ENCODE assay signal across 7 cellular contexts in genomic region chr5:159010611-159011497, GRCh38.
DNase-seq lines count a peak whose midpoint lies in the region; ATAC-seq and TF ChIP-seq lines count a peak whose summit lies in the region.

No MANE protein-coding gene starts in this region.

- peak overlapping the region; percentile 91 for H3K27ac Mint-ChIP-seq in activated B cell treated with CpG ODN at 0.5 μM for 24 hours
- H3K27ac Mint-ChIP-seq in naive thymus-derived CD8-positive, alpha-beta T cell = peak overlapping the region in 4 of 10 donors; percentile 41 to 72 (median 62)
- H3K27ac Mint-ChIP-seq in HFFc6 = no peak overlapping the region

- H3K4me1 Mint-ChIP-seq in activated B cell treated with CpG ODN at 0.5 μM for 24 hours (peaks cover 91% of the 10 kb centered on the region), HFFc6 (ENCODE audit: low read depth) (no peaks in the 10 kb centered on the region)
- H3K4me1 Mint-ChIP-seq in naive thymus-derived CD8-positive, alpha-beta T cell = peaks cover 3 to 33% (median 10%) of the 10 kb centered on the region in 4 donors

- POLR2A ChIA-PET in activated B cell treated with CpG ODN at 0.5 μM for 24 hours (lab: Charles Lee) = interaction anchor here (0.6 to 2.4 kb wide), 22 partner anchors 14 to 316 kb away, joined by 3 to 14 read pairs (median 5); no protein-coding TSS in a partner anchor
- POLR2A ChIA-PET in naive thymus-derived CD8-positive, alpha-beta T cell (lab: Charles Lee) = no interaction called here

- H3K36me3 Mint-ChIP-seq in activated B cell treated with CpG ODN at 0.5 μM for 24 hours (ENCODE audit: low read depth) (peaks cover 44% of the 10 kb centered on the region), HFFc6 (ENCODE audit: low read depth) (no peaks in the 10 kb centered on the region)
- no peaks in the 10 kb centered on the region for H3K36me3 Mint-ChIP-seq in naive thymus-derived CD8-positive, alpha-beta T cell

- DNase-seq in activated B cell treated with CpG ODN at 0.5 μM for 24 hours (no peak), hepatic stellate cell (ENCODE audit: low spot score) (no peak), HFFc6 (no peak), hypothalamus (lab: John Stamatoyannopoulos, UW) (no peak)
- no peak for DNase-seq in naive thymus-derived CD8-positive, alpha-beta T cell

- H3K9me3 Mint-ChIP-seq in activated B cell treated with CpG ODN at 0.5 μM for 24 hours (peaks cover 2% of the 10 kb centered on the region), HFFc6 (peaks cover 19% of the 10 kb centered on the region)
- peaks cover 0 to 2% (median 0%) of the 10 kb centered on the region in 9 donors for H3K9me3 Mint-ChIP-seq in naive thymus-derived CD8-positive, alpha-beta T cell

- CTCF ChIA-PET in activated B cell treated with CpG ODN at 0.5 μM for 24 hours (lab: Charles Lee) = interaction anchor here (0.5 to 1.6 kb wide), 4 partner anchors 47 to 104 kb away, joined by 3 to 4 read pairs (median 3); no protein-coding TSS in a partner anchor

- TF ChIP-seq CTCF in activated B cell treated with CpG ODN at 0.5 μM for 24 hours (IDR thresholded peaks at IDR 0.05) = no peak
- no peak for TF ChIP-seq CTCF in HFFc6 (IDR thresholded peaks at IDR 0.05)

- ATAC-seq in GM19035 (IDR thresholded peaks at IDR 0.05; ENCODE audit: unreplicated experiment) = peak; percentile 91
- ATAC-seq in HG02870 (IDR thresholded peaks at IDR 0.05; ENCODE audit: unreplicated experiment) = peak; percentile 86
- peak; percentile 82 for ATAC-seq in activated B cell treated with CpG ODN at 0.5 μM for 24 hours (ENCODE audit: low read depth)
- ATAC-seq in naive thymus-derived CD8-positive, alpha-beta T cell = no peak

- peak overlapping the region; percentile 78 for H3K4me3 Mint-ChIP-seq in activated B cell treated with CpG ODN at 0.5 μM for 24 hours
- H3K4me3 Mint-ChIP-seq in naive thymus-derived CD8-positive, alpha-beta T cell = peak overlapping the region in 8 of 10 donors; percentile 19 to 75 (median 58)
- H3K4me3 Mint-ChIP-seq in HFFc6 = no peak overlapping the region

- intact Hi-C loops in activated B cell treated with CpG ODN at 0.5 μM for 24 hours (cut with micrococcal nuclease) = loop anchor here (2.0 to 5.0 kb wide), 5 partner anchors 14 to 71 kb away; no protein-coding TSS in a partner anchor

- H3K27me3 Mint-ChIP-seq in activated B cell treated with CpG ODN at 0.5 μM for 24 hours = no peaks in the 10 kb centered on the region
- peaks cover 5 to 29% (median 6%) of the 10 kb centered on the region in 5 donors for H3K27me3 Mint-ChIP-seq in naive thymus-derived CD8-positive, alpha-beta T cell
- H3K27me3 Mint-ChIP-seq in HFFc6 (ENCODE audit: insufficient read depth) = no peaks in the 10 kb centered on the region; the same call in 1 of the 2 replicates

Comparison
In these comparisons a context has a peak if more than half of its experiments do, and no peak if none do; other contexts are left out.
1. ATAC-seq: peak in GM19035 (single experiment), HG02870 (single experiment) and activated B cell treated with CpG ODN at 0.5 μM for 24 hours (single experiment); none in naive thymus-derived CD8-positive, alpha-beta T cell (0 of 2).